ENCODE assay signal across 12 cellular contexts in the genomic region with DNA sequence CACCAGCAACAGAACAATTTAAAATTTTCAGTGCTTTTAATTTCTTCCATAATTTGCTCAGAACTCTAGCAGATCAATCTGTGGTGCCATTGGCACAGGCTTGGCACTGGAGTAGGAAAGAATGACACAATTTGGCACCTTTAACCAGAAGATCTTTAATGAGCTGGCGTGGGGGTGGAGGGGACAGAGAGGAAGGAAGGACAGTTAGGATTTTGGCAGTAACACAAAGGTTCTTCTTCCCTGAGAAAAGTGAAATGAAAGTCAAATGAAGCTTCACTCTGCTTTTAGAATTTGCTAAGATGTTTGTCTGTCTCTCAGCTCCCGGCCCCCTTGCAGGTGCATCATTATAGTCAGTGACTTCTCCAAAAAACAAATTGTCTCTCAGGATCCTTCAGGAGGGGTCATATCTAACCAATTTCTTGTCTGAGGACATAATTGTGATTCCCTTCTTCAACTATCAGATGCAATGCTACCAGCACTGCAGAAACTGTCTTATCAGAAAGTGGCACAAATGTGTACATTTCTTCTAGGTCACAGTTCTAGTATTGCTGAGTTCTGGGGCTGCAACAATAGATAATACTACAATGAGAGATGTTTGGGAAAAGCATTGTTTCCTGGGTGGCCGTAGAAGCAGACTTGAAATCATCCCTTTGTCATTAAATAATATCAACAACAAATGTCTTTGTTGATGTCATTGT.
DNase-seq lines count a peak whose midpoint lies in the region; ATAC-seq and TF ChIP-seq lines count a peak whose summit lies in the region.
"Had no signal": no experiment of that assay in that cellular context is flagged by ENCODE, and none has a peak within 500 bp of the region (broad histone marks: within the 10 kb centered on the region; RNA-seq: fewer than 3 reads in every experiment).

No MANE protein-coding gene starts in this region.

- H3F3A ChIP-seq in SK-N-SH (replicated peaks; ENCODE audit: insufficient read depth), result peaks cover 23% of the 10 kb centered on the region

- 84% methylated on average over 3 of the region's 3 CpGs for WGBS in SK-N-SH (ENCODE audit: low lambda C conversion rate)
- WGBS in adrenal gland, 4 donors, result 38 to 53% (median 45%) methylated on average over 3 of the region's 3 CpGs

- peaks cover 27% of the 10 kb centered on the region for H3K4me1 Mint-ChIP-seq in activated T-helper 1 cell treated with anti-CD3 and anti-CD28 coated beads, Interleukin-12 subunit alpha, Interleukin-12 subunit beta, Interleukin-2, Interleukin-4 antibody, amounts not matched to agents 30 ng/mL and 10 ng/mL and 1 ng/mL, durations not matched to agents 14 hours and 24 hours and 36 hours (ENCODE audit: low read depth)

- no peak overlapping the region for H2AFZ ChIP-seq in SK-N-SH (ENCODE audit: low read depth)

- no peaks in the 10 kb centered on the region for H3K9me2 ChIP-seq in SK-N-SH

- no peaks in the 10 kb centered on the region for H3K9me3 ChIP-seq in SK-N-SH
- H3K9me3 ChIP-seq in adrenal gland (replicated peaks in 1 of 3), result no peaks in the 10 kb centered on the region
- H3K9me3 ChIP-seq: A549, tibial artery had no signal

- H3K36me3 ChIP-seq in SK-N-SH (replicated peaks in 1 of 2; ENCODE audit: control insufficient read depth in 1 of 2, insufficient read depth in 2 of 2, low read length in 1 of 2) (peaks cover 2 to 6% of the 10 kb centered on the region in 2 experiments), adrenal gland (replicated peaks in 1 of 2) (no peaks in the 10 kb centered on the region)
- H3K36me3 ChIP-seq: tibial artery had no signal

- peak overlapping the region; percentile 42; the same call in 1 of the 2 replicates for H3K4me2 ChIP-seq in SK-N-SH
- H3K4me2 ChIP-seq: A549 had no signal

- H3K36me3 Mint-ChIP-seq in activated T-helper 1 cell treated with anti-CD3 and anti-CD28 coated beads, Interleukin-12 subunit alpha, Interleukin-12 subunit beta, Interleukin-2, Interleukin-4 antibody, amounts not matched to agents 30 ng/mL and 10 ng/mL and 1 ng/mL, durations not matched to agents 14 hours and 24 hours and 36 hours (ENCODE audit: low read depth), result peaks cover 2% of the 10 kb centered on the region

- H3K9ac ChIP-seq in SK-N-SH, result no peak overlapping the region

- POLR2A ChIA-PET in SK-N-SH (lab: Yijun Ruan, JAX), result no interaction called here

- intact Hi-C loops in adrenal gland (cut with DNase I), result no loop called here
- intact Hi-C loops in activated T-helper 1 cell treated with anti-CD3 and anti-CD28 coated beads, Interleukin-12 subunit alpha, Interleukin-12 subunit beta, Interleukin-2, Interleukin-4 antibody, amounts not matched to agents 30 ng/mL and 10 ng/mL and 1 ng/mL, durations not matched to agents 14 hours and 24 hours and 36 hours (cut with micrococcal nuclease), result no loop called here

- H3K27ac Mint-ChIP-seq in activated T-helper 1 cell treated with anti-CD3 and anti-CD28 coated beads, Interleukin-12 subunit alpha, Interleukin-12 subunit beta, Interleukin-2, Interleukin-4 antibody, amounts not matched to agents 30 ng/mL and 10 ng/mL and 1 ng/mL, durations not matched to agents 14 hours and 24 hours and 36 hours, result no peak overlapping the region

- no peak for ATAC-seq in SK-N-SH treated with all-trans-retinoic acid at 6 μM for 48 hours
- no peak for ATAC-seq in HG03571 (IDR thresholded peaks at IDR 0.05; ENCODE audit: unreplicated experiment)
- ATAC-seq: A549 had no signal

- DNase-seq in SK-N-SH (no peak), M059J (ENCODE audit: low read depth) (peak; percentile 22), adrenal gland (peak; percentile 73 to 90 (median 87)), cerebellar nuclear complex (lab: John Stamatoyannopoulos, UW) (no peak)
- peak; percentile 14 to 18 for DNase-seq in stimulated activated CD4-positive, alpha-beta T cell treated with anti-CD3 and anti-CD28 coated beads, Interleukin-2, amount 100 ng/mL, for 24 hours
- no peak for DNase-seq in activated T-helper 1 cell treated with anti-CD3 and anti-CD28 coated beads, Interleukin-12 subunit alpha, Interleukin-12 subunit beta, Interleukin-2, Interleukin-4 antibody, amounts not matched to agents 30 ng/mL and 10 ng/mL and 1 ng/mL, durations not matched to agents 14 hours and 24 hours and 36 hours (ENCODE audit: low spot score)
- DNase-seq: activated CD4-positive, alpha-beta T cell treated with anti-CD3 and anti-CD28 coated beads, Interleukin-2, amount 50 U/mL, for 1 hour; tibial artery had no signal

- H3K4me3 ChIP-seq in SK-N-SH (ENCODE audit: low read depth in 2 of 2, low read length in 1 of 2) (no peak overlapping the region), adrenal gland (no peak overlapping the region)
- H3K4me3 ChIP-seq: A549, skin epidermis, tibial artery had no signal

- peaks cover 34 to 68% of the 10 kb centered on the region in 2 experiments for H3K4me1 ChIP-seq in SK-N-SH (ENCODE audit: control insufficient read depth in 1 of 2, insufficient read depth in 2 of 2, low read depth in 1 of 2, low read length in 1 of 2)
- peaks cover 26 to 36% of the 10 kb centered on the region in 2 donors for H3K4me1 ChIP-seq in adrenal gland (replicated peaks in 1 of 2)

- H4K20me1 ChIP-seq in SK-N-SH (ENCODE audit: insufficient read depth), result no peaks in the 10 kb centered on the region

- no peak for TF ChIP-seq POLR2A in adrenal gland (IDR thresholded peaks at IDR 0.05)

- CTCF ChIA-PET in SK-N-SH (lab: Yijun Ruan, JAX), result interaction anchor here (1.0 to 1.3 kb wide), 3 partner anchors 17 to 150 kb away, joined by 3 to 4 read pairs (median 3); no protein-coding TSS in a partner anchor

- peaks cover 38% of the 10 kb centered on the region for H3K79me2 ChIP-seq in SK-N-SH (ENCODE audit: insufficient read depth)

- no peaks in the 10 kb centered on the region for H3K27me3 ChIP-seq in SK-N-SH (ENCODE audit: insufficient read depth)
- H3K27me3 ChIP-seq in adrenal gland, result no peaks in the 10 kb centered on the region
- H3K27me3 ChIP-seq: tibial artery had no signal

- no peak for TF ChIP-seq EP300 in SK-N-SH (IDR thresholded peaks at IDR 0.05; ENCODE audit: borderline replicate concordance in 1 of 2, low read depth in 1 of 2, low read length in 1 of 2)

- H3K27ac ChIP-seq in SK-N-SH (ENCODE audit: low read depth in 2 of 2, low read length in 1 of 2) (peak overlapping the region; percentile 72 to 85; a peak in 3 of 4 replicates), adrenal gland (peak overlapping the region in 3 of 5 donors; percentile 35 to 78 (median 57))
- H3K27ac ChIP-seq: A549, tibial artery had no signal

- no peak overlapping the region for H3K4me3 Mint-ChIP-seq in activated T-helper 1 cell treated with anti-CD3 and anti-CD28 coated beads, Interleukin-12 subunit alpha, Interleukin-12 subunit beta, Interleukin-2, Interleukin-4 antibody, amounts not matched to agents 30 ng/mL and 10 ng/mL and 1 ng/mL, durations not matched to agents 14 hours and 24 hours and 36 hours

- H3K27me3 Mint-ChIP-seq in activated T-helper 1 cell treated with anti-CD3 and anti-CD28 coated beads, Interleukin-12 subunit alpha, Interleukin-12 subunit beta, Interleukin-2, Interleukin-4 antibody, amounts not matched to agents 30 ng/mL and 10 ng/mL and 1 ng/mL, durations not matched to agents 14 hours and 24 hours and 36 hours (ENCODE audit: insufficient read depth), result no peaks in the 10 kb centered on the region

- TF ChIP-seq CTCF in SK-N-SH (IDR thresholded peaks at IDR 0.05) (no peak), adrenal gland (IDR thresholded peaks at IDR 0.05) (no peak)

- no peaks in the 10 kb centered on the region for H3K9me3 Mint-ChIP-seq in activated T-helper 1 cell treated with anti-CD3 and anti-CD28 coated beads, Interleukin-12 subunit alpha, Interleukin-12 subunit beta, Interleukin-2, Interleukin-4 antibody, amounts not matched to agents 30 ng/mL and 10 ng/mL and 1 ng/mL, durations not matched to agents 14 hours and 24 hours and 36 hours

- TF ChIP-seq RAD21 in SK-N-SH (IDR thresholded peaks at IDR 0.05; ENCODE audit: low read length), result no peak

TF ChIP-seq in SK-N-SH, 30 proteins besides CTCF, POLR2A, EP300 and RAD21 (continues in another document):
- TF ChIP-seq, protein P1, sequence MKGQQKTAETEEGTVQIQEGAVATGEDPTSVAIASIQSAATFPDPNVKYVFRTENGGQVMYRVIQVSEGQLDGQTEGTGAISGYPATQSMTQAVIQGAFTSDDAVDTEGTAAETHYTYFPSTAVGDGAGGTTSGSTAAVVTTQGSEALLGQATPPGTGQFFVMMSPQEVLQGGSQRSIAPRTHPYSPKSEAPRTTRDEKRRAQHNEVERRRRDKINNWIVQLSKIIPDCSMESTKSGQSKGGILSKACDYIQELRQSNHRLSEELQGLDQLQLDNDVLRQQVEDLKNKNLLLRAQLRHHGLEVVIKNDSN (IDR thresholded peaks at IDR 0.05; ENCODE audit: borderline replicate concordance, low read depth), result no peak
- 0 out of 2 replicates have a peak, but pooled peaks have one; percentile 14 for TF ChIP-seq TCF12 (IDR thresholded peaks at IDR 0.05)
- TF ChIP-seq CHD2 (IDR thresholded peaks at IDR 0.05; ENCODE audit: low read length, partially characterized antibody), result no peak
- peak; percentile 62 for TF ChIP-seq NFIC (IDR thresholded peaks at IDR 0.05; ENCODE audit: borderline replicate concordance)

TF ChIP-seq in SK-N-SH treated with all-trans-retinoic acid at 6 μM for 48 hours, 23 proteins besides CTCF, POLR2A, EP300 and RAD21 (continues in another document):
- TF ChIP-seq BACH2 (CRISPR knock-in tag; IDR thresholded peaks at IDR 0.05; ENCODE audit: borderline replicate concordance), result no peak
- TF ChIP-seq OSR1 (CRISPR knock-in tag; IDR thresholded peaks at IDR 0.05), result no peak
- no peak for TF ChIP-seq ZFP30 (CRISPR knock-in tag; IDR thresholded peaks at IDR 0.05)
- no peak for TF ChIP-seq ZNF8 (CRISPR knock-in tag; IDR thresholded peaks at IDR 0.05)
- no peak for TF ChIP-seq CSDC2 (CRISPR knock-in tag; IDR thresholded peaks at IDR 0.05)
- TF ChIP-seq, protein P2, sequence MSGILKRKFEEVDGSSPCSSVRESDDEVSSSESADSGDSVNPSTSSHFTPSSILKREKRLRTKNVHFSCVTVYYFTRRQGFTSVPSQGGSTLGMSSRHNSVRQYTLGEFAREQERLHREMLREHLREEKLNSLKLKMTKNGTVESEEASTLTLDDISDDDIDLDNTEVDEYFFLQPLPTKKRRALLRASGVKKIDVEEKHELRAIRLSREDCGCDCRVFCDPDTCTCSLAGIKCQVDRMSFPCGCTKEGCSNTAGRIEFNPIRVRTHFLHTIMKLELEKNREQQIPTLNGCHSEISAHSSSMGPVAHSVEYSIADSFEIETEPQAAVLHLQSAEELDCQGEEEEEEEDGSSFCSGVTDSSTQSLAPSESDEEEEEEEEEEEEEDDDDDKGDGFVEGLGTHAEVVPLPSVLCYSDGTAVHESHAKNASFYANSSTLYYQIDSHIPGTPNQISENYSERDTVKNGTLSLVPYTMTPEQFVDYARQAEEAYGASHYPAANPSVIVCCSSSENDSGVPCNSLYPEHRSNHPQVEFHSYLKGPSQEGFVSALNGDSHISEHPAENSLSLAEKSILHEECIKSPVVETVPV (CRISPR knock-in tag; IDR thresholded peaks at IDR 0.05), result no peak

Comparison
In these comparisons a context has a peak if more than half of its experiments do, and no peak if none do; other contexts are left out.
1. DNase-seq: peak in M059J (single experiment), adrenal gland (7 of 7) and stimulated activated CD4-positive, alpha-beta T cell treated with anti-CD3 and anti-CD28 coated beads, Interleukin-2, amount 100 ng/mL, for 24 hours (2 of 2); none in SK-N-SH (single experiment), cerebellar nuclear complex (0 of 2) and activated T-helper 1 cell treated with anti-CD3 and anti-CD28 coated beads, Interleukin-12 subunit alpha, Interleukin-12 subunit beta, Interleukin-2, Interleukin-4 antibody, amounts not matched to agents 30 ng/mL and 10 ng/mL and 1 ng/mL, durations not matched to agents 14 hours and 24 hours and 36 hours (single experiment).